Comparison of ENCODE assay signal across 23 cellular contexts in genomic region chr14:78083837-78084236, GRCh38.
A peak's percentile ranks its signal among the peaks of the same experiment; 100 is the strongest.
DNase-seq lines count a peak whose midpoint lies in the region; ATAC-seq and TF ChIP-seq lines count a peak whose summit lies in the region.
"Had no signal": no experiment of that assay in that cellular context is flagged by ENCODE, and none has a peak within 500 bp of the region (broad histone marks: within the 10 kb centered on the region; RNA-seq: fewer than 3 reads in every experiment).

No MANE protein-coding gene starts in this region.

- H3K4me3 ChIP-seq in RWPE2 (ENCODE audit: severe bottlenecking) (no peak overlapping the region), epithelial cell of proximal tubule (ENCODE audit: low read depth, low read length) (no peak overlapping the region), esophagus muscularis mucosa (no peak overlapping the region)
- H3K4me3 ChIP-seq: HAP-1, PC-9 had no signal

- in situ Hi-C loops in ACHN (cut with HindIII; ENCODE audit: low pct_ligation_motif_present, low pct_unique_long_range_greater_than_20kb, low sequenced_read_pairs), result no loop called here

- peak; percentile 56; the same call in 2 of the 3 replicates for ATAC-seq in RWPE2 (ENCODE audit: low read depth)
- no peak for ATAC-seq in SK-N-SH treated with all-trans-retinoic acid at 6 μM for 48 hours
- no peak for ATAC-seq in HG02623 (IDR thresholded peaks at IDR 0.05; ENCODE audit: unreplicated experiment)

- DNase-seq in ACHN (peak; percentile 66), RWPE2 (ENCODE audit: low spot score) (no peak), epithelial cell of proximal tubule (ENCODE audit: low read depth) (peak; percentile 6), kidney tubule cell (ENCODE audit: low spot score) (peak; percentile 84), esophagus muscularis mucosa (ENCODE audit: extremely low spot score) (no peak), Calu3 (no peak)
- DNase-seq: BE2C, GOT3, MM.1S, NCI-H2029 treated with DMSO at 0.1 percent for 48 hours, NCI-H446 treated with DMSO at 0.1 percent for 48 hours, NCI-H526, PC-9, RPMI8226, SHP77 treated with DMSO at 0.1 percent for 48 hours had no signal

- CTCF ChIA-PET in Calu3 (lab: Charles Lee), result no interaction called here

- TF ChIP-seq POLR2A in esophagus muscularis mucosa (IDR thresholded peaks at IDR 0.05; ENCODE audit: low read depth), result no peak

- no TSS peak for BruUV-seq in Calu3 (replicated peaks; lab: Mats Ljungman, UMichigan)

- H3K27me3 ChIP-seq in RWPE2 (ENCODE audit: insufficient read depth, poor library complexity, severe bottlenecking), result peaks cover 16% of the 10 kb centered on the region
- H3K27me3 ChIP-seq in esophagus muscularis mucosa, result peaks cover 0 to 9% (median 0%) of the 10 kb centered on the region in 4 donors

- no peaks in the 10 kb centered on the region for H3K36me3 Mint-ChIP-seq in Calu3 (ENCODE audit: insufficient read depth, unreplicated experiment)
- H3K36me3 Mint-ChIP-seq: CD14-positive monocyte, IgD-negative memory B cell had no signal

- TF ChIP-seq CTCF in RWPE2 (IDR thresholded peaks at IDR 0.05; ENCODE audit: poor library complexity, severe bottlenecking), result no peak
- no peak for TF ChIP-seq CTCF in epithelial cell of proximal tubule (conservative IDR thresholded peaks at IDR 0.05; ENCODE audit: low read depth, low read length)
- no peak for TF ChIP-seq CTCF in esophagus muscularis mucosa (IDR thresholded peaks at IDR 0.05)
- TF ChIP-seq CTCF in Calu3 (IDR thresholded peaks at IDR 0.05; ENCODE audit: unreplicated experiment), result no peak

- intact Hi-C loops in esophagus muscularis mucosa (cut with DNase I) (no loop called here), Calu3 (cut with micrococcal nuclease; ENCODE audit: unreplicated experiment) (no loop called here)

- no peak for TF ChIP-seq EP300 in esophagus muscularis mucosa (IDR thresholded peaks at IDR 0.05)

- H3K4me1 Mint-ChIP-seq in Calu3 (ENCODE audit: low read depth, unreplicated experiment), result no peaks in the 10 kb centered on the region
- H3K4me1 Mint-ChIP-seq: CD14-positive monocyte, IgD-negative memory B cell had no signal

- H3K27ac Mint-ChIP-seq in Calu3 (ENCODE audit: unreplicated experiment), result no peak overlapping the region
- H3K27ac Mint-ChIP-seq: CD14-positive monocyte, IgD-negative memory B cell had no signal

- H3K9me3 ChIP-seq in RWPE2 (ENCODE audit: severe bottlenecking) (no peaks in the 10 kb centered on the region), esophagus muscularis mucosa (no peaks in the 10 kb centered on the region)
- H3K9me3 ChIP-seq: BE2C, HAP-1 had no signal

- H3K27me3 Mint-ChIP-seq in Calu3 (ENCODE audit: unreplicated experiment), result peaks cover 23% of the 10 kb centered on the region

- no peaks in the 10 kb centered on the region for H3K9me3 Mint-ChIP-seq in Calu3 (ENCODE audit: low read depth, unreplicated experiment)
- H3K9me3 Mint-ChIP-seq: IgD-negative memory B cell had no signal

- H3K36me3 ChIP-seq in RWPE2 (ENCODE audit: low read depth) (no peaks in the 10 kb centered on the region), esophagus muscularis mucosa (no peaks in the 10 kb centered on the region)
- H3K36me3 ChIP-seq: BE2C, HAP-1 had no signal

- H3K4me3 Mint-ChIP-seq in Calu3 (ENCODE audit: low read depth, unreplicated experiment), result no peak overlapping the region
- H3K4me3 Mint-ChIP-seq: CD14-positive monocyte, IgD-negative memory B cell had no signal

- H3K4me1 ChIP-seq in RWPE2 (ENCODE audit: insufficient read depth, poor library complexity, severe bottlenecking), result no peaks in the 10 kb centered on the region
- no peaks in the 10 kb centered on the region for H3K4me1 ChIP-seq in esophagus muscularis mucosa
- H3K4me1 ChIP-seq: BE2C, HAP-1 had no signal

- H3K27ac ChIP-seq in RWPE2 (ENCODE audit: poor library complexity, severe bottlenecking), result no peak overlapping the region
- H3K27ac ChIP-seq in esophagus muscularis mucosa (replicated peaks in 1 of 4), result no peak overlapping the region
- H3K27ac ChIP-seq: 22Rv1, HL-60, KMS-11, PC-9 had no signal

TF ChIP-seq in SK-N-SH treated with all-trans-retinoic acid at 6 μM for 48 hours, 23 proteins besides CTCF, POLR2A, EP300 and RAD21 (continues in another document):
- TF ChIP-seq ISL1 (CRISPR knock-in tag; IDR thresholded peaks at IDR 0.05), result no peak
- TF ChIP-seq ZNF70 (CRISPR knock-in tag; IDR thresholded peaks at IDR 0.05), result no peak
- no peak for TF ChIP-seq TSHZ2 (CRISPR knock-in tag; IDR thresholded peaks at IDR 0.05)
- TF ChIP-seq ZFP3 (CRISPR knock-in tag; IDR thresholded peaks at IDR 0.05), result no peak
- TF ChIP-seq ZC3H10 (CRISPR knock-in tag; IDR thresholded peaks at IDR 0.05), result no peak
- TF ChIP-seq CREB5 (CRISPR knock-in tag; IDR thresholded peaks at IDR 0.05; ENCODE audit: low read depth), result no peak
- TF ChIP-seq PATZ1 (CRISPR knock-in tag; IDR thresholded peaks at IDR 0.05; ENCODE audit: borderline replicate concordance), result no peak
- no peak for TF ChIP-seq TCF4 (CRISPR knock-in tag; IDR thresholded peaks at IDR 0.05; ENCODE audit: borderline replicate concordance)
- TF ChIP-seq ARNTL (CRISPR knock-in tag; IDR thresholded peaks at IDR 0.05; ENCODE audit: borderline replicate concordance, low read depth), result no peak
- no peak for TF ChIP-seq GLIS3 (CRISPR knock-in tag; IDR thresholded peaks at IDR 0.05)
- no peak for TF ChIP-seq ZNF565 (CRISPR knock-in tag; conservative IDR thresholded peaks at IDR 0.05; ENCODE audit: low read depth)
- TF ChIP-seq SNAI2 (CRISPR knock-in tag; IDR thresholded peaks at IDR 0.05), result no peak
- TF ChIP-seq PPARA (CRISPR knock-in tag; IDR thresholded peaks at IDR 0.05; ENCODE audit: borderline replicate concordance), result no peak
- no peak for TF ChIP-seq CSRNP3 (CRISPR knock-in tag; IDR thresholded peaks at IDR 0.05)
- no peak for TF ChIP-seq OSR1 (CRISPR knock-in tag; IDR thresholded peaks at IDR 0.05)

Comparison
In these comparisons a context has a peak if more than half of its experiments do, and no peak if none do; other contexts are left out.
1. DNase-seq: peak in ACHN (single experiment), epithelial cell of proximal tubule (single experiment) and kidney tubule cell (single experiment); none in RWPE2 (single experiment), esophagus muscularis mucosa (single experiment) and Calu3 (single experiment).